Comparison of ENCODE assay signal across 30 cellular contexts in genomic region chr2:125560855-125561254, GRCh38.
"Had no signal": no experiment of that assay in that cellular context is flagged by ENCODE, and none has a peak within 500 bp of the region (broad histone marks: within the 10 kb centered on the region; RNA-seq: fewer than 3 reads in every experiment).

No MANE protein-coding gene starts in this region.

- H3K27me3 ChIP-seq: brain microvascular endothelial cell, esophagus squamous epithelium, gastroesophageal sphincter had no signal

- H3K4me3 Mint-ChIP-seq: activated CD4-positive, alpha-beta memory T cell treated with anti-CD3 and anti-CD28 coated beads for 36 hours; activated CD4-positive, alpha-beta T cell treated with anti-CD3 and anti-CD28 coated beads for 36 hours; activated CD4-positive, alpha-beta T cell treated with anti-CD3 and anti-CD28 coated beads, Interleukin-2, amount 10 ng/mL, durations not matched to agents 24 days and 14 days; activated CD8-positive, alpha-beta memory T cell treated with anti-CD3 and anti-CD28 coated beads, Interleukin-2, amount 10 ng/mL, durations not matched to agents 7 days and 5 days; activated CD8-positive, alpha-beta T cell treated with anti-CD3 and anti-CD28 coated beads, Interleukin-2, amount 10 ng/mL, durations not matched to agents 7 days and 5 days; activated naive CD4-positive, alpha-beta T cell treated with anti-CD3 and anti-CD28 coated beads, Interleukin-2, amount 10 ng/mL, durations not matched to agents 7 days and 5 days; activated naive CD8-positive, alpha-beta T cell treated with anti-CD3 and anti-CD28 coated beads, Interleukin-2, amount 10 ng/mL, durations not matched to agents 7 days and 5 days; activated T-helper 1 cell treated with anti-CD3 and anti-CD28 coated beads, Interleukin-12 subunit alpha, Interleukin-12 subunit beta, Interleukin-2, Interleukin-4 antibody, amounts not matched to agents 30 ng/mL and 10 ng/mL and 1 ng/mL, durations not matched to agents 14 hours and 24 hours and 36 hours had no signal

- H3K36me3 Mint-ChIP-seq: activated CD4-positive, alpha-beta memory T cell treated with anti-CD3 and anti-CD28 coated beads for 36 hours; activated CD8-positive, alpha-beta memory T cell treated with anti-CD3 and anti-CD28 coated beads, Interleukin-2, amount 10 ng/mL, durations not matched to agents 7 days and 5 days; activated naive CD4-positive, alpha-beta T cell treated with anti-CD3 and anti-CD28 coated beads, Interleukin-2, amount 10 ng/mL, durations not matched to agents 7 days and 5 days; activated naive CD4-positive, alpha-beta T cell treated with anti-CD3 and anti-CD28 coated beads, Interleukin-2, amount 50 U/mL, for 72 hours; activated naive CD8-positive, alpha-beta T cell treated with anti-CD3 and anti-CD28 coated beads, Interleukin-2, amount 10 ng/mL, durations not matched to agents 7 days and 5 days had no signal

- H3K36me3 ChIP-seq: brain microvascular endothelial cell, esophagus squamous epithelium, gastroesophageal sphincter had no signal

- H3K27ac ChIP-seq: brain microvascular endothelial cell, epithelial cell of prostate, esophagus squamous epithelium, gastroesophageal sphincter had no signal

- H3K4me1 ChIP-seq: esophagus squamous epithelium, gastroesophageal sphincter had no signal

- H3K27ac Mint-ChIP-seq: activated CD4-positive, alpha-beta memory T cell treated with anti-CD3 and anti-CD28 coated beads for 36 hours; activated CD4-positive, alpha-beta T cell treated with anti-CD3 and anti-CD28 coated beads for 36 hours; activated CD4-positive, alpha-beta T cell treated with anti-CD3 and anti-CD28 coated beads, Interleukin-2, amount 10 ng/mL, durations not matched to agents 24 days and 14 days; activated CD8-positive, alpha-beta memory T cell treated with anti-CD3 and anti-CD28 coated beads, Interleukin-2, amount 10 ng/mL, durations not matched to agents 7 days and 5 days; activated CD8-positive, alpha-beta T cell treated with anti-CD3 and anti-CD28 coated beads, Interleukin-2, amount 10 ng/mL, durations not matched to agents 7 days and 5 days; activated naive CD4-positive, alpha-beta T cell treated with anti-CD3 and anti-CD28 coated beads, Interleukin-2, amount 10 ng/mL, durations not matched to agents 7 days and 5 days; activated naive CD4-positive, alpha-beta T cell treated with anti-CD3 and anti-CD28 coated beads, Interleukin-2, amount 50 U/mL, for 72 hours; activated naive CD8-positive, alpha-beta T cell treated with anti-CD3 and anti-CD28 coated beads, Interleukin-2, amount 10 ng/mL, durations not matched to agents 7 days and 5 days; activated T-helper 1 cell treated with anti-CD3 and anti-CD28 coated beads, Interleukin-12 subunit alpha, Interleukin-12 subunit beta, Interleukin-2, Interleukin-4 antibody, amounts not matched to agents 30 ng/mL and 10 ng/mL and 1 ng/mL, durations not matched to agents 14 hours and 24 hours and 36 hours; activated T-helper 2 cell treated with anti-CD3 and anti-CD28 coated beads, Interferon-gamma antibody, Interleukin-2, Interleukin-4, amounts not matched to agents 10 μg/mL and 5 μg/mL and 100 μg/mL, durations not matched to agents 14 hours and 24 hours and 36 hours had no signal

- DNase-seq: activated CD4-positive, alpha-beta memory T cell treated with anti-CD3 and anti-CD28 coated beads for 36 hours; activated CD4-positive, alpha-beta T cell treated with anti-CD3 and anti-CD28 coated beads for 36 hours; activated CD4-positive, alpha-beta T cell treated with anti-CD3 and anti-CD28 coated beads, Interleukin-2, amount 10 ng/mL, durations not matched to agents 24 days and 14 days; activated CD4-positive, CD25-positive, alpha-beta regulatory T cell; activated CD4-positive, CD25-positive, alpha-beta regulatory T cell treated with anti-CD3 and anti-CD28 coated beads, Interleukin-2, amount 50 U/mL, for 72 hours; activated CD8-positive, alpha-beta memory T cell treated with anti-CD3 and anti-CD28 coated beads, Interleukin-2, amount 10 ng/mL, durations not matched to agents 7 days and 5 days; activated CD8-positive, alpha-beta memory T cell treated with anti-CD3 and anti-CD28 coated beads, Interleukin-2, amount 50 U/mL, for 4 hours; activated CD8-positive, alpha-beta T cell treated with anti-CD3 and anti-CD28 coated beads, Interleukin-2, amount 10 ng/mL, durations not matched to agents 7 days and 5 days; activated effector memory CD4-positive, alpha-beta T cell treated with anti-CD3 and anti-CD28 coated beads, Interleukin-2, amount 50 U/mL, for 16 hours; activated naive CD4-positive, alpha-beta T cell treated with anti-CD3 and anti-CD28 coated beads, Interleukin-2, amount 10 ng/mL, durations not matched to agents 7 days and 5 days; activated naive CD8-positive, alpha-beta T cell treated with anti-CD3 and anti-CD28 coated beads, Interleukin-2, amount 10 ng/mL, durations not matched to agents 7 days and 5 days; activated T-cell treated with anti-CD3 and anti-CD28 coated beads, Interleukin-2, amount 50 U/mL, for 1 hour; activated T-cell treated with anti-CD3 and anti-CD28 coated beads, Interleukin-2, amount 50 U/mL, for 48 hours; anterior cingulate cortex; brain microvascular endothelial cell; caudate nucleus; effector CD8-positive, alpha-beta T cell; esophagus squamous epithelium; foreskin melanocyte; head of caudate nucleus; T-helper 2 cell had no signal

- FAIRE-seq: astrocyte, colon, endometrium, endothelial cell of umbilical vein had no signal

- H3K4me3 ChIP-seq: esophagus squamous epithelium, gastroesophageal sphincter had no signal

- ATAC-seq: activated CD4-positive, alpha-beta T cell treated with anti-CD3 and anti-CD28 coated beads for 36 hours; activated CD8-positive, alpha-beta memory T cell treated with anti-CD3 and anti-CD28 coated beads, Interleukin-2, amount 10 ng/mL, durations not matched to agents 7 days and 5 days; activated CD8-positive, alpha-beta T cell treated with anti-CD3 and anti-CD28 coated beads, Interleukin-2, amount 10 ng/mL, durations not matched to agents 7 days and 5 days; activated naive CD4-positive, alpha-beta T cell treated with anti-CD3 and anti-CD28 coated beads, Interleukin-2, amount 50 U/mL, for 72 hours; gastroesophageal sphincter had no signal

- H3K9me3 Mint-ChIP-seq: activated CD4-positive, alpha-beta T cell treated with anti-CD3 and anti-CD28 coated beads, Interleukin-2, amount 10 ng/mL, durations not matched to agents 24 days and 14 days; activated naive CD8-positive, alpha-beta T cell treated with anti-CD3 and anti-CD28 coated beads, Interleukin-2, amount 10 ng/mL, durations not matched to agents 7 days and 5 days had no signal

- H3K9me3 ChIP-seq: gastroesophageal sphincter had no signal

- H3K27me3 Mint-ChIP-seq: activated CD4-positive, alpha-beta memory T cell treated with anti-CD3 and anti-CD28 coated beads for 36 hours; activated CD4-positive, alpha-beta T cell treated with anti-CD3 and anti-CD28 coated beads for 36 hours; activated CD4-positive, alpha-beta T cell treated with anti-CD3 and anti-CD28 coated beads, Interleukin-2, amount 10 ng/mL, durations not matched to agents 24 days and 14 days; activated CD8-positive, alpha-beta memory T cell treated with anti-CD3 and anti-CD28 coated beads, Interleukin-2, amount 10 ng/mL, durations not matched to agents 7 days and 5 days; activated naive CD4-positive, alpha-beta T cell treated with anti-CD3 and anti-CD28 coated beads, Interleukin-2, amount 10 ng/mL, durations not matched to agents 7 days and 5 days; activated naive CD8-positive, alpha-beta T cell treated with anti-CD3 and anti-CD28 coated beads, Interleukin-2, amount 10 ng/mL, durations not matched to agents 7 days and 5 days had no signal

- H3K4me1 Mint-ChIP-seq: activated CD4-positive, alpha-beta T cell treated with anti-CD3 and anti-CD28 coated beads for 36 hours; activated CD4-positive, alpha-beta T cell treated with anti-CD3 and anti-CD28 coated beads, Interleukin-2, amount 10 ng/mL, durations not matched to agents 24 days and 14 days; activated CD8-positive, alpha-beta memory T cell treated with anti-CD3 and anti-CD28 coated beads, Interleukin-2, amount 10 ng/mL, durations not matched to agents 7 days and 5 days; activated naive CD4-positive, alpha-beta T cell treated with anti-CD3 and anti-CD28 coated beads, Interleukin-2, amount 10 ng/mL, durations not matched to agents 7 days and 5 days; activated naive CD8-positive, alpha-beta T cell treated with anti-CD3 and anti-CD28 coated beads, Interleukin-2, amount 10 ng/mL, durations not matched to agents 7 days and 5 days had no signal
